Comparison of ENCODE assay signal across 8 cellular contexts in the genomic region with DNA sequence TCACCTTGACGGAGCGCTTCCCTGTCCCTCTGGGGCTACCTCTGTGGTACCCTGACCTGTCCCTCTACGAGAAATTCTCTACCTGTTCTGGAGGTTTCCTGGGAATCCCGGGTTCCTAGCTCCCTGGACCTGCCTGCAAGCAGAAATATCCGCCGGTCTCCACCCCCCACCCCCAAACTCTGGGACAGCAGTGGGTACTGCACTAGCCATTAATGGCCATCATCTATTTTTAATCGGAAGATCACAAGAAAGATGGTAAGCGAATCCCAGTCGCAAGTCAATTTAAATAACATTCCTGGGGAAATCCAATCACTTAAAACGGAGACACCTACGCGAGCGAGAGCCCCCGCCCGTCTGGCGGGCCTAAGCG. TPM values are rescaled to one million over a fixed set of nuclear protein-coding genes. Genes with fewer than 3 reads are reported as not detected.
DNase-seq lines count a peak whose midpoint lies in the region; ATAC-seq, FAIRE-seq and TF ChIP-seq lines count a peak whose summit lies in the region.

No MANE protein-coding gene starts in this region.

- no peak for FAIRE-seq in RCC 7860 (lab: Jason Lieb, UNC)

- peak overlapping the region; percentile 55 for H3K4me3 ChIP-seq in GM06990 (replicated peaks; ENCODE audit: low read depth, low read length)
- H3K4me3 ChIP-seq in SJCRH30: peak overlapping the region; percentile 56; the same call in 1 of the 2 replicates
- peak overlapping the region; percentile 41 for H3K4me3 ChIP-seq in fibroblast of pulmonary artery (replicated peaks; ENCODE audit: low read depth, low read length)

- H3K9me3 ChIP-seq in SJCRH30 (replicated peaks): no peaks in the 10 kb centered on the region

- TF ChIP-seq CTCF in GM06990 (IDR thresholded peaks at IDR 0.05; ENCODE audit: insufficient read depth, low read length, poor library complexity, severe bottlenecking) (no peak), fibroblast of pulmonary artery (IDR thresholded peaks at IDR 0.05; ENCODE audit: low read length, missing control alignments) (no peak)

- H3K36me3 ChIP-seq in GM06990 (ENCODE audit: control insufficient read depth, insufficient read depth, low read length): no peaks in the 10 kb centered on the region
- no peaks in the 10 kb centered on the region for H3K36me3 ChIP-seq in SJCRH30

- H3K27me3 ChIP-seq in GM06990 (replicated peaks; ENCODE audit: control insufficient read depth, insufficient read depth, low read length) (peaks cover 3% of the 10 kb centered on the region), SJCRH30 (no peaks in the 10 kb centered on the region)

- intact Hi-C loops in sciatic nerve (cut with DNase I) (no loop called here), posterior vena cava (cut with DNase I) (no loop called here)

- DNase-seq in GM06990 (ENCODE audit: extremely low read depth, insufficient read length) (no peak), SJCRH30 (no peak), fibroblast of pulmonary artery (ENCODE audit: low read depth) (no peak), sciatic nerve (ENCODE audit: low spot score) (no peak), NOMO-1 treated with dmso at 0.1 percent for 144 hours (lab: John Stamatoyannopoulos, UW; ENCODE audit: unreplicated experiment) (no peak), posterior vena cava (ENCODE audit: low spot score) (no peak), RCC 7860 (ENCODE audit: low spot score) (no peak)

- peaks cover 5% of the 10 kb centered on the region; the same call in 1 of the 2 replicates for H3K4me1 ChIP-seq in SJCRH30

- H3K27ac ChIP-seq in SJCRH30: no peak overlapping the region

- ATAC-seq in sciatic nerve (peak; percentile 21), GM19397 (IDR thresholded peaks at IDR 0.05; ENCODE audit: unreplicated experiment) (no peak)

RNA-seq across cellular contexts. Expression of gene C3orf80, which starts 0.4 kb away (rescaled TPM):
- total RNA-seq in SJCRH30 (2014; rRNA removed; shearing (Covaris generic)): 0.05 and 0.14 TPM in 2 replicates
- 0.49 TPM for total RNA-seq in sciatic nerve
- 1 to 10 TPM in 1 of 2 donors, under 1 TPM in 1; 0.51 to 1.5 TPM for total RNA-seq in posterior vena cava
